ENCODE assay signal across 21 cellular contexts in the genomic region with DNA sequence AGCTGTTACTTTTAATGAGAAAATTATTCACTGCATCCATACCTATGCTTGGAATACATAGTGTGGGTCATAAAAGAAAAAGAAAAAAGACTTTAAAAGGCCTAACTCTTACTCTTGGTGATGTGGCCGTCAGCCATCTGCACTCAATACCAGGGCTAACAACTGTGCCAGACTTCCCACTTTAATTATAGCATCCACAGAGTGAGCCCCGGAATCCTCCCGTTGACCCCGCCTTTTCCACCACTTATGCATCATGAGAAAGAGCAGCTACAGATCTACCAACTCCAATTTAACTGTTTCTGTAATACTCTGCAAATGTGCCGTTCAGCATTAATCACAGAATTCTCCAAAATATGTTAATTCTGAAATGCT. TPM values are rescaled to one million over a fixed set of nuclear protein-coding genes. Genes with fewer than 3 reads are reported as not detected.
"Had no signal": no experiment of that assay in that cellular context is flagged by ENCODE, and none has a peak within 500 bp of the region (broad histone marks: within the 10 kb centered on the region; RNA-seq: fewer than 3 reads in every experiment).

No MANE protein-coding gene starts in this region.

- H3K36me3 Mint-ChIP-seq: naive thymus-derived CD8-positive, alpha-beta T cell; stimulated activated naive B cell treated with anti-CD40 and anti-IgM and Interleukin-4, amounts not matched to agents 10 μg/mL and 1 μg/mL and 100 μg/mL, for 72 hours had no signal

- H3K4me1 ChIP-seq: gastroesophageal sphincter, right lobe of liver had no signal

- H3K27ac ChIP-seq: epithelial cell of prostate, esophagus muscularis mucosa, gastroesophageal sphincter, neural progenitor cell, ovary, right lobe of liver had no signal

- H3K9ac ChIP-seq: neural progenitor cell had no signal

- H3K36me3 ChIP-seq: esophagus muscularis mucosa, gastroesophageal sphincter, neural progenitor cell, ovary, right lobe of liver had no signal

- ATAC-seq: effector memory CD8-positive, alpha-beta T cell; naive thymus-derived CD8-positive, alpha-beta T cell; right lobe of liver; stimulated activated naive B cell treated with anti-CD40 and anti-IgM and Interleukin-4, amounts not matched to agents 10 μg/mL and 1 μg/mL and 100 μg/mL, for 72 hours; stimulated activated naive CD8-positive, alpha-beta T cell treated with anti-CD3 and anti-CD28 coated beads, Interleukin-15, amount 100 ng/mL, for 72 hours had no signal

- H3K9me3 Mint-ChIP-seq: dendritic cell treated with granulocyte-macrophage colony-stimulating factor and Interleukin-4, amounts not matched to agents 40 ng/mL and 50 ng/mL, for 4 days; effector memory CD8-positive, alpha-beta T cell; naive thymus-derived CD8-positive, alpha-beta T cell; neural progenitor cell; stimulated activated naive B cell treated with anti-CD40 and anti-IgM and Interleukin-4, amounts not matched to agents 10 μg/mL and 1 μg/mL and 100 μg/mL, for 72 hours; stimulated activated naive CD8-positive, alpha-beta T cell treated with anti-CD3 and anti-CD28 coated beads, Interleukin-15, amount 100 ng/mL, for 72 hours; type B pancreatic cell had no signal

- H3K27me3 Mint-ChIP-seq: type B pancreatic cell had no signal

- H3K27me3 ChIP-seq: esophagus muscularis mucosa, gastroesophageal sphincter, neural progenitor cell, ovary, right lobe of liver had no signal

- H3K4me3 ChIP-seq: esophagus muscularis mucosa, gastroesophageal sphincter, neural progenitor cell, ovary, right lobe of liver had no signal

- H3K4me3 Mint-ChIP-seq: dendritic cell treated with granulocyte-macrophage colony-stimulating factor and Interleukin-4, amounts not matched to agents 40 ng/mL and 50 ng/mL, for 4 days; effector memory CD8-positive, alpha-beta T cell; naive thymus-derived CD8-positive, alpha-beta T cell; neural progenitor cell; stimulated activated naive B cell treated with anti-CD40 and anti-IgM and Interleukin-4, amounts not matched to agents 10 μg/mL and 1 μg/mL and 100 μg/mL, for 72 hours; stimulated activated naive CD8-positive, alpha-beta T cell treated with anti-CD3 and anti-CD28 coated beads, Interleukin-15, amount 100 ng/mL, for 72 hours; type B pancreatic cell had no signal

- H3K27ac Mint-ChIP-seq: dendritic cell treated with granulocyte-macrophage colony-stimulating factor and Interleukin-4, amounts not matched to agents 40 ng/mL and 50 ng/mL, for 4 days; effector memory CD8-positive, alpha-beta T cell; naive thymus-derived CD8-positive, alpha-beta T cell; stimulated activated naive B cell treated with anti-CD40 and anti-IgM and Interleukin-4, amounts not matched to agents 10 μg/mL and 1 μg/mL and 100 μg/mL, for 72 hours; stimulated activated naive CD8-positive, alpha-beta T cell treated with anti-CD3 and anti-CD28 coated beads, Interleukin-15, amount 100 ng/mL, for 72 hours; type B pancreatic cell had no signal

- H3K9me3 ChIP-seq: esophagus muscularis mucosa, gastroesophageal sphincter, ovary, right lobe of liver had no signal

- DNase-seq: cerebellar nuclear complex; effector memory CD8-positive, alpha-beta T cell; glutamatergic neuron; kidney; left cardiac atrium; mesendoderm; naive thymus-derived CD8-positive, alpha-beta T cell; nucleus accumbens; ovary; right lobe of liver; stimulated activated CD4-positive, alpha-beta T cell treated with anti-CD3 and anti-CD28 coated beads, Interleukin-2, amount 100 ng/mL, for 24 hours; stimulated activated CD4-positive, alpha-beta T cell treated with anti-CD3 and anti-CD28 coated beads, Interleukin-4, amount 100 ng/mL, for 4 hours; stimulated activated naive B cell treated with anti-CD40 and anti-IgM and Interleukin-4, amounts not matched to agents 10 μg/mL and 1 μg/mL and 100 μg/mL, for 72 hours; stimulated activated naive CD8-positive, alpha-beta T cell treated with anti-CD3 and anti-CD28 coated beads, Interleukin-15, amount 100 ng/mL, for 72 hours; substantia nigra had no signal

- H3K4me1 Mint-ChIP-seq: naive thymus-derived CD8-positive, alpha-beta T cell; stimulated activated naive B cell treated with anti-CD40 and anti-IgM and Interleukin-4, amounts not matched to agents 10 μg/mL and 1 μg/mL and 100 μg/mL, for 72 hours; stimulated activated naive CD8-positive, alpha-beta T cell treated with anti-CD3 and anti-CD28 coated beads, Interleukin-15, amount 100 ng/mL, for 72 hours had no signal

RNA-seq across cellular contexts. Expression of a gene that starts 44.4 kb away (rescaled TPM):
- total RNA-seq: naive thymus-derived CD8-positive, alpha-beta T cell had no signal
- polyA plus RNA-seq: naive thymus-derived CD8-positive, alpha-beta T cell had no signal
